In the genomic region with DNA sequence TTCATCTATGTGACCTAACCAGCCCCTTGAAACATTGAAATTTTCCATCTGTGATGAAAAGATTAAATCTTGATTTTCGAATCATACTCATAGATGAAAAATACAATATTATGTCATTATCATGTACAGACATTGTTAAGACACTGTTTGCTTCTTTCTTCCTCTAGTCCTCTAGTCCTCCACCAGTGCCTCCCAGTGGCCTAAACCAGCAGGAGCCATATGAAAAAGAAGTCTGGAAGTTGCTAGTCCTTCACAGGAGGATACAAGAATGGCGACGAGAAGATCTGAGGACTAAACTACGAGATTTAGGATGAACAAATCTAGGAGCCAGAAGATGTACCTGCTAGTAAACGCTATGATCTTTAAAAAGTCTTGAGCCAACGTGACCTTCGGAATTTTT, we compare ENCODE assay signal across 1 cellular context.
TF ChIP-seq lines count a peak whose summit lies in the region.

No MANE protein-coding gene starts in this region.

TF ChIP-seq in GM12878, 131 proteins besides CTCF, POLR2A, EP300 and RAD21:
- no peak for TF ChIP-seq IKZF1 (conservative IDR thresholded peaks at IDR 0.05)
- TF ChIP-seq EED (IDR thresholded peaks at IDR 0.05; ENCODE audit: low read depth), result no peak
- TF ChIP-seq CBX5 (IDR thresholded peaks at IDR 0.05; ENCODE audit: low read depth), result no peak
- TF ChIP-seq TBL1XR1 (IDR thresholded peaks at IDR 0.05; ENCODE audit: low read depth, low read length), result no peak
- TF ChIP-seq, protein P1, sequence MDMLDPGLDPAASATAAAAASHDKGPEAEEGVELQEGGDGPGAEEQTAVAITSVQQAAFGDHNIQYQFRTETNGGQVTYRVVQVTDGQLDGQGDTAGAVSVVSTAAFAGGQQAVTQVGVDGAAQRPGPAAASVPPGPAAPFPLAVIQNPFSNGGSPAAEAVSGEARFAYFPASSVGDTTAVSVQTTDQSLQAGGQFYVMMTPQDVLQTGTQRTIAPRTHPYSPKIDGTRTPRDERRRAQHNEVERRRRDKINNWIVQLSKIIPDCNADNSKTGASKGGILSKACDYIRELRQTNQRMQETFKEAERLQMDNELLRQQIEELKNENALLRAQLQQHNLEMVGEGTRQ (IDR thresholded peaks at IDR 0.05; ENCODE audit: borderline replicate concordance, low read depth, low read length), result no peak
- no peak for TF ChIP-seq SUPT20H (IDR thresholded peaks at IDR 0.05; ENCODE audit: borderline replicate concordance, control insufficient read depth, low read depth, low read length)
- TF ChIP-seq FOXK2 (IDR thresholded peaks at IDR 0.05), result no peak
- TF ChIP-seq HDAC2 (IDR thresholded peaks at IDR 0.05), result no peak
- TF ChIP-seq CHD4 (IDR thresholded peaks at IDR 0.05), result no peak
- TF ChIP-seq ATF7 (IDR thresholded peaks at IDR 0.05; ENCODE audit: low read depth), result no peak
- no peak for TF ChIP-seq POLR2AphosphoS2 (IDR thresholded peaks at IDR 0.05; ENCODE audit: low read depth, low read length)
- no peak for TF ChIP-seq ZNF274 (IDR thresholded peaks at IDR 0.05; ENCODE audit: insufficient read depth, insufficient read length)
- no peak for TF ChIP-seq MXI1 (IDR thresholded peaks at IDR 0.05; ENCODE audit: low read depth, low read length)
- TF ChIP-seq RUNX3 (IDR thresholded peaks at IDR 0.05; ENCODE audit: low read length), result no peak
- no peak for TF ChIP-seq ZSCAN29 (IDR thresholded peaks at IDR 0.05)
TF ChIP-seq in GM12878: peak in this region for 0.
